ENCODE assay signal across 11 cellular contexts in the genomic region with DNA sequence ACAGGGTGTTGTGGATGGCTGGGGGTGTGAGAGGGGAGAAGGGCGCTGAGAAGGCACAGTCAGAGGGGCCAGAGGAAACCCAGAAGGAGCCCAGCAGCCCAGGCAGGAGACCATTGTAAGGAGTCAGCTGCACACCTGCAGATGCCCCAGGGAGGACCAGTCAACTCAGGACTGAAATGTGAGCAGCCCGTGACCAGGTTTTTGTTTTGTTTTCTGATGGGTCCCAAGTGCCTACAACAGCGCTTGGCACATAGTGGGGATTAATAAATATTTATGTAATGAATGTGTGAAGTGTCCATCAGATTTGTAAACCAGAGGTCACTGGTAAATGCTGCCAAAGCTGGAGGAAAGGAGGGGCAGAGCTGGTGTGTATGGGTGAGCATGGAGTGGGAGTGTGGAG. TPM values are rescaled to one million over a fixed set of nuclear protein-coding genes. Genes with fewer than 3 reads are reported as not detected.
DNase-seq lines count a peak whose midpoint lies in the region; ATAC-seq and TF ChIP-seq lines count a peak whose summit lies in the region.
"Had no signal": no experiment of that assay in that cellular context is flagged by ENCODE, and none has a peak within 500 bp of the region (broad histone marks: within the 10 kb centered on the region; RNA-seq: fewer than 3 reads in every experiment).

No MANE protein-coding gene starts in this region.

- CTCF ChIA-PET in activated CD8-positive, alpha-beta T cell treated with anti-CD3 and anti-CD28 coated beads, Interleukin-2, amount 10 ng/mL, durations not matched to agents 7 days and 5 days (lab: Charles Lee): no interaction called here

- H3K79me2 ChIP-seq in Karpas-422 (ENCODE audit: low read length): peaks cover 77% of the 10 kb centered on the region

- peaks cover 2% of the 10 kb centered on the region for H3K27me3 Mint-ChIP-seq in activated CD8-positive, alpha-beta T cell treated with anti-CD3 and anti-CD28 coated beads, Interleukin-2, amount 10 ng/mL, durations not matched to agents 7 days and 5 days (ENCODE audit: low read depth)

- H3K27ac ChIP-seq in BLaER1 (0 out of 2 replicates have a peak overlapping the region, but pooled peaks have one; percentile 24), Karpas-422 (ENCODE audit: low read length) (peak overlapping the region; percentile 96), prostate gland (no peak overlapping the region)

- H3K4me2 ChIP-seq in BLaER1 (peak overlapping the region; percentile 62), Karpas-422 (ENCODE audit: low read depth, low read length, poor library complexity, severe bottlenecking) (peak overlapping the region; percentile 62)

- H3K27me3 ChIP-seq in BLaER1 (no peaks in the 10 kb centered on the region), Karpas-422 (ENCODE audit: low read length) (no peaks in the 10 kb centered on the region), prostate gland (replicated peaks; ENCODE audit: insufficient read depth) (no peaks in the 10 kb centered on the region)

- POLR2A ChIA-PET in activated CD8-positive, alpha-beta T cell treated with anti-CD3 and anti-CD28 coated beads, Interleukin-2, amount 10 ng/mL, durations not matched to agents 7 days and 5 days (lab: Charles Lee): no interaction called here

- no peaks in the 10 kb centered on the region for H3K9me2 ChIP-seq in Karpas-422 (replicated peaks; ENCODE audit: insufficient read depth, low read length)

- H3K9me3 Mint-ChIP-seq in activated CD8-positive, alpha-beta T cell treated with anti-CD3 and anti-CD28 coated beads, Interleukin-2, amount 10 ng/mL, durations not matched to agents 7 days and 5 days (ENCODE audit: insufficient read depth): no peaks in the 10 kb centered on the region

- H3K9ac ChIP-seq in BLaER1: no peak overlapping the region
- H3K9ac ChIP-seq in Karpas-422 (ENCODE audit: low read length): peak overlapping the region; percentile 60

- H3K36me3 ChIP-seq in BLaER1 (peaks cover 44% of the 10 kb centered on the region), Karpas-422 (ENCODE audit: insufficient read depth, low read length) (no peaks in the 10 kb centered on the region), prostate gland (no peaks in the 10 kb centered on the region)

- WGBS in prostate gland: 90% methylated on average over 3 of the region's 3 CpGs

- ATAC-seq in GM19324 (IDR thresholded peaks at IDR 0.05; ENCODE audit: low FRiP score, unreplicated experiment): peak; percentile 76
- peak; percentile 85 for ATAC-seq in HG02798 (IDR thresholded peaks at IDR 0.05; ENCODE audit: poor library complexity, unreplicated experiment)
- ATAC-seq in activated CD8-positive, alpha-beta T cell treated with anti-CD3 and anti-CD28 coated beads, Interleukin-2, amount 10 ng/mL, durations not matched to agents 7 days and 5 days: no peak
- ATAC-seq: sciatic nerve had no signal

- no peak overlapping the region for H3K4me3 Mint-ChIP-seq in activated CD8-positive, alpha-beta T cell treated with anti-CD3 and anti-CD28 coated beads, Interleukin-2, amount 10 ng/mL, durations not matched to agents 7 days and 5 days

- H4K20me1 ChIP-seq in BLaER1: peaks cover 75% of the 10 kb centered on the region
- H4K20me1 ChIP-seq in Karpas-422 (ENCODE audit: insufficient read depth, low read depth, low read length): 0 out of 2 replicates have a peak, but pooled peaks cover 4% of the 10 kb centered on the region

- no peaks in the 10 kb centered on the region for H3K36me3 Mint-ChIP-seq in activated CD8-positive, alpha-beta T cell treated with anti-CD3 and anti-CD28 coated beads, Interleukin-2, amount 10 ng/mL, durations not matched to agents 7 days and 5 days (ENCODE audit: low read depth)

- DNase-seq in Karpas-422: no peak
- no peak for DNase-seq in NK-92 treated with Interleukin-12 subunit alpha and Interleukin-12 subunit beta, amount 100 ng/mL, for 24 hours (lab: John Stamatoyannopoulos, UW)
- DNase-seq in activated CD8-positive, alpha-beta T cell treated with anti-CD3 and anti-CD28 coated beads, Interleukin-2, amount 10 ng/mL, durations not matched to agents 7 days and 5 days: no peak
- no peak for DNase-seq in prostate gland (ENCODE audit: low spot score)
- DNase-seq in activated CD4-positive, alpha-beta T cell treated with anti-CD3 and anti-CD28 coated beads for 48 hours: no peak
- DNase-seq: activated CD4-positive, alpha-beta T cell treated with anti-CD3 and anti-CD28 coated beads for 1 hour had no signal

- intact Hi-C loops in prostate gland (cut with DNase I): no loop called here

- no peak overlapping the region for H2AFZ ChIP-seq in Karpas-422 (ENCODE audit: low read length)

- no peak for TF ChIP-seq CTCF in prostate gland (IDR thresholded peaks at IDR 0.05)

- H3K4me3 ChIP-seq in BLaER1: no peak overlapping the region
- peak overlapping the region; percentile 45 for H3K4me3 ChIP-seq in Karpas-422 (ENCODE audit: low read length)
- H3K4me3 ChIP-seq in prostate gland: no peak overlapping the region
- H3K4me3 ChIP-seq: lung had no signal

- H3K4me1 ChIP-seq in BLaER1: peaks cover 93% of the 10 kb centered on the region
- peaks cover 100% of the 10 kb centered on the region for H3K4me1 ChIP-seq in Karpas-422 (ENCODE audit: low read length)
- H3K4me1 ChIP-seq in prostate gland (replicated peaks): peaks cover 19% of the 10 kb centered on the region

- no peak overlapping the region for H3K27ac Mint-ChIP-seq in activated CD8-positive, alpha-beta T cell treated with anti-CD3 and anti-CD28 coated beads, Interleukin-2, amount 10 ng/mL, durations not matched to agents 7 days and 5 days

- peaks cover 3% of the 10 kb centered on the region for H3K4me1 Mint-ChIP-seq in activated CD8-positive, alpha-beta T cell treated with anti-CD3 and anti-CD28 coated beads, Interleukin-2, amount 10 ng/mL, durations not matched to agents 7 days and 5 days (ENCODE audit: low read depth)

- H3K9me3 ChIP-seq in BLaER1 (no peaks in the 10 kb centered on the region), Karpas-422 (ENCODE audit: low read length) (no peaks in the 10 kb centered on the region), prostate gland (no peaks in the 10 kb centered on the region)

- no peak for TF ChIP-seq POLR2A in prostate gland (IDR thresholded peaks at IDR 0.05)

RNA-seq across cellular contexts. Expression of gene TRAM2, which starts 30.2 kb away (rescaled TPM):
- 19.3 and 24.1 TPM in 2 replicates for total RNA-seq in Karpas-422 (2014; rRNA removed; shearing (Covaris generic); ENCODE audit: low replicate concordance)
- 1 to 10 TPM; 1.4 TPM for total RNA-seq in activated CD8-positive, alpha-beta T cell treated with anti-CD3 and anti-CD28 coated beads, Interleukin-2, amount 10 ng/mL, durations not matched to agents 7 days and 5 days
- 10 to 100 TPM in 1 of 2 donors, 1 to 10 TPM in 1; 7.2 to 22.4 TPM for total RNA-seq in prostate gland

Comparison
In these comparisons a context has a peak if more than half of its experiments do, and no peak if none do; other contexts are left out.
1. H3K27ac ChIP-seq: peak in BLaER1 (single experiment) and Karpas-422 (single experiment); none in prostate gland (0 of 2).